ENCODE assay signal across 8 cellular contexts in the genomic region with DNA sequence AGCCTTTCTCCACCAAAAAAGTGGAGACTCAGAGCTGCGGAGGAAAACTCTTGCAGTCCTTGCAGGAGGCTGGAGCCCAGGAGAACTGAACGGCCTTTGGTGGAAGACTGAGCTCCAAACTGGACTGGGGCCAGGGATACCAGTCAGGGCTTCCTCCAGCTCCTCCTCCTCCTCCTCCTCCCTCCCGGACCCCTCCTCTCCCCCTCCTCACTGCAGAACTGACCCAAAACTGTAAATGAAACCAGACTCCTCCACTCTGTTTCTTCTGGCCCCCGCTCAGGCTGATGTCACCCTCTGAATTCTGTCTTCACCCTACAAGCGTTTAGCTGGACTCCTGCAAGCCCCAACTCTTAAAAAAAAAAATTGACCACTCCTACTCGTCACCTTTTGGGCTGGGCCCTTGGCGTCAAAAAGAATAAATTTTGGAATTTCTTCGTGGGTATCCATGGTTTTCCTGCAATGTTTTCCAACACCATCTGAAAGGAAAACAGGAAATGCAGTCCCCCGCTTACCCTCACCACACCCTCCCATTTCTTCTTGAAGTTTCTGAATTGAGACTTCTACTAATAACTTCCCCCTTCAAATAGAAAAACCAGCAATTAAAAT. TPM values are rescaled to one million over a fixed set of nuclear protein-coding genes. Genes with fewer than 3 reads are reported as not detected.
DNase-seq lines count a peak whose midpoint lies in the region; ATAC-seq and TF ChIP-seq lines count a peak whose summit lies in the region.
"Had no signal": no experiment of that assay in that cellular context is flagged by ENCODE, and none has a peak within 500 bp of the region (broad histone marks: within the 10 kb centered on the region; RNA-seq: fewer than 3 reads in every experiment).

COL6A3 (minus strand) TSS at position 109 of the 606 bp plus-strand sequence. CDS start 17,347 bp downstream, outside the sequence.

- H3K9me3 ChIP-seq in NT2/D1 (ENCODE audit: insufficient read depth, low read length) = no peaks in the 10 kb centered on the region
- H3K9me3 ChIP-seq in thyroid gland = no peaks in the 10 kb centered on the region
- no peaks in the 10 kb centered on the region for H3K9me3 ChIP-seq in T-helper 17 cell (ENCODE audit: control insufficient read depth, low read length, poor library complexity, severe bottlenecking)

- DNase-seq in NT2/D1 (ENCODE audit: low read depth, low spot score) (no peak), endothelial cell (ENCODE audit: low spot score) (no peak), mesothelial cell of epicardium (ENCODE audit: low spot score in 2 of 2, unreplicated experiment in 2 of 2) (no peak), thyroid gland (peak in 1 of 2 donors; percentile 28), T-helper 17 cell (no peak), NCI-H1105 (lab: John Stamatoyannopoulos, UW) (no peak)
- DNase-seq: stimulated activated CD4-positive, alpha-beta T cell treated with anti-CD3 and anti-CD28 coated beads, Interleukin-4, amount 100 ng/mL, for 24 hours had no signal

- H3K4me1 Mint-ChIP-seq in endothelial cell (ENCODE audit: unreplicated experiment) = peaks cover 6% of the 10 kb centered on the region
- H3K4me1 Mint-ChIP-seq in mesothelial cell of epicardium = peaks cover 25% of the 10 kb centered on the region
- H3K4me1 Mint-ChIP-seq in T-helper 17 cell = no peaks in the 10 kb centered on the region

- 52 to 57% methylated on average over 8 to 9 of the region's 9 CpGs for WGBS in thyroid gland, 2 donors

- H3K27me3 Mint-ChIP-seq in endothelial cell (ENCODE audit: unreplicated experiment) (no peaks in the 10 kb centered on the region), mesothelial cell of epicardium (ENCODE audit: low read depth) (no peaks in the 10 kb centered on the region), T-helper 17 cell (peaks cover 18% of the 10 kb centered on the region)

- no peak for TF ChIP-seq POLR2A in thyroid gland (IDR thresholded peaks at IDR 0.05)

- peaks cover 6% of the 10 kb centered on the region for H3K4me1 ChIP-seq in NT2/D1 (ENCODE audit: insufficient read depth, insufficient read length)
- H3K4me1 ChIP-seq in thyroid gland = no peaks in the 10 kb centered on the region

- H3K36me3 ChIP-seq in NT2/D1 (ENCODE audit: insufficient read depth, insufficient read length, low read length) (no peaks in the 10 kb centered on the region), thyroid gland (no peaks in the 10 kb centered on the region)

- H3K9ac ChIP-seq in NT2/D1 (ENCODE audit: insufficient read length, low read depth) = no peak within 1 kb of the TSS

- no peak for TF ChIP-seq CTCF in endothelial cell (IDR thresholded peaks at IDR 0.05; ENCODE audit: unreplicated experiment)
- TF ChIP-seq CTCF in mesothelial cell of epicardium (IDR thresholded peaks at IDR 0.05; ENCODE audit: unreplicated experiment) = no peak
- no peak for TF ChIP-seq CTCF in thyroid gland (IDR thresholded peaks at IDR 0.05)

- ATAC-seq in T-helper 17 cell (no peak), HG03025 (IDR thresholded peaks at IDR 0.05; ENCODE audit: low FRiP score, unreplicated experiment) (no peak)

- H3K4me3 ChIP-seq in NT2/D1 (ENCODE audit: insufficient read length, low read depth) = peak within 1 kb of the TSS; percentile 2
- peak within 1 kb of the TSS in 2 of 3 donors; percentile 12 to 14 for H3K4me3 ChIP-seq in thyroid gland (replicated peaks in 1 of 3)

- H3K36me3 Mint-ChIP-seq in endothelial cell (ENCODE audit: low read depth, unreplicated experiment) (no peaks in the 10 kb centered on the region), mesothelial cell of epicardium (no peaks in the 10 kb centered on the region), T-helper 17 cell (ENCODE audit: low read depth) (no peaks in the 10 kb centered on the region)

- H3K4me3 Mint-ChIP-seq in endothelial cell (ENCODE audit: unreplicated experiment) (no peak within 1 kb of the TSS), mesothelial cell of epicardium (peak within 1 kb of the TSS; percentile 85), T-helper 17 cell (no peak within 1 kb of the TSS)

- no peaks in the 10 kb centered on the region for H3K9me3 Mint-ChIP-seq in endothelial cell (ENCODE audit: unreplicated experiment)
- no peaks in the 10 kb centered on the region for H3K9me3 Mint-ChIP-seq in mesothelial cell of epicardium

- intact Hi-C loops in thyroid gland (cut with DNase I) = loop anchor here (5.0 kb wide), 1 partner anchor 247 kb away; no protein-coding TSS in a partner anchor

- peak within 1 kb of the TSS; percentile 26 to 79 (median 64) for H3K27ac ChIP-seq in thyroid gland

- H3K27me3 ChIP-seq in NT2/D1 (ENCODE audit: insufficient read depth, insufficient read length) (no peaks in the 10 kb centered on the region), thyroid gland (no peaks in the 10 kb centered on the region)

- H3K27ac Mint-ChIP-seq in endothelial cell (ENCODE audit: unreplicated experiment) (peak within 1 kb of the TSS; percentile 50), mesothelial cell of epicardium (peak within 1 kb of the TSS; percentile 91), T-helper 17 cell (no peak within 1 kb of the TSS)

RNA-seq across cellular contexts. Expression of gene COL6A3, which starts in this region (rescaled TPM):
- total RNA-seq in endothelial cell (ENCODE audit: unreplicated experiment) (1.6 TPM), mesothelial cell of epicardium (544 to 655 TPM (median 645 TPM) in 3 replicates), thyroid gland (100 to 1,000 TPM in 3 of 4 donors, 10 to 100 TPM in 1; 82.6 to 168 (median 146) TPM), T-helper 17 cell (1 to 10 TPM; 1.9 to 2.6 TPM)

Comparison
In these comparisons a context has a peak if more than half of its experiments do, and no peak if none do; other contexts are left out.
1. RNA of gene COL6A3 (total RNA-seq): 544 to 655 TPM in mesothelial cell of epicardium and 82.6 to 168 TPM in thyroid gland; 1.9 to 2.6 TPM in T-helper 17 cell and 1.6 TPM in endothelial cell (single experiment); every median in the first group is over 10 times any median in the second.